In genomic region chr1:21242846-21243245, GRCh38 we compare ENCODE assay signal across 23 cellular contexts.
"Had no signal": no experiment of that assay in that cellular context is flagged by ENCODE, and none has a peak within 500 bp of the region (broad histone marks: within the 10 kb centered on the region; RNA-seq: fewer than 3 reads in every experiment).

No MANE protein-coding gene starts in this region.

- H3K4me1 ChIP-seq: foreskin keratinocyte, lower lobe of right lung, spleen, testis, upper lobe of right lung had no signal

- H3K9me3 Mint-ChIP-seq: endodermal cell; immature natural killer cell; memory B cell; nephron; stimulated activated naive B cell treated with anti-CD40 and anti-IgM and Interleukin-4, amounts not matched to agents 10 μg/mL and 1 μg/mL and 100 μg/mL, for 72 hours; stimulated activated naive CD8-positive, alpha-beta T cell treated with anti-CD3 and anti-CD28 coated beads, Interleukin-15, amount 100 ng/mL, for 72 hours had no signal

- FAIRE-seq: endothelial cell of umbilical vein, keratinocyte had no signal

- H3K9me3 ChIP-seq: left ventricle myocardium inferior, lower lobe of right lung, testis, tibial nerve, upper lobe of right lung had no signal

- H3K4me3 Mint-ChIP-seq: endodermal cell; immature natural killer cell; memory B cell; nephron; stimulated activated naive B cell treated with anti-CD40 and anti-IgM and Interleukin-4, amounts not matched to agents 10 μg/mL and 1 μg/mL and 100 μg/mL, for 72 hours; stimulated activated naive CD8-positive, alpha-beta T cell treated with anti-CD3 and anti-CD28 coated beads, Interleukin-15, amount 100 ng/mL, for 72 hours had no signal

- H3K4me3 ChIP-seq: coronary artery, left ventricle myocardium inferior, lower lobe of right lung, spleen, testis, tibial nerve, upper lobe of right lung had no signal

- H3K27me3 ChIP-seq: foreskin keratinocyte, spleen, testis, tibial nerve, upper lobe of right lung had no signal

- H3K27ac Mint-ChIP-seq: immature natural killer cell, memory B cell, naive B cell, nephron had no signal

- H3K4me1 Mint-ChIP-seq: memory B cell, naive B cell had no signal

- H3K27ac ChIP-seq: coronary artery, foreskin keratinocyte, left ventricle myocardium inferior, lower lobe of right lung, spleen, testis, tibial nerve, upper lobe of right lung had no signal

- DNase-seq: effector CD4-positive, alpha-beta T cell; erythroblast; foreskin keratinocyte; immature natural killer cell; left ventricle myocardium inferior; lower lobe of right lung; naive B cell; occipital lobe; spleen; stimulated activated CD4-positive, alpha-beta T cell treated with anti-CD3 and anti-CD28 coated beads, Interleukin-15, amount 100 ng/mL, for 24 hours; stimulated activated CD4-positive, alpha-beta T cell treated with anti-CD3 and anti-CD28 coated beads, Interleukin-1b, Interleukin-23, amount 100 ng/mL, for 48 hours; stimulated activated CD4-positive, alpha-beta T cell treated with anti-CD3 and anti-CD28 coated beads, Interleukin-4, amount 100 ng/mL, for 24 hours; stimulated activated naive B cell treated with anti-CD40 and anti-IgM and Interleukin-4, amounts not matched to agents 10 μg/mL and 1 μg/mL and 100 μg/mL, for 72 hours; stimulated activated naive CD8-positive, alpha-beta T cell treated with anti-CD3 and anti-CD28 coated beads, Interleukin-15, amount 100 ng/mL, for 72 hours; testis; upper lobe of right lung had no signal

- H3K27me3 Mint-ChIP-seq: memory B cell; naive B cell; stimulated activated naive B cell treated with anti-CD40 and anti-IgM and Interleukin-4, amounts not matched to agents 10 μg/mL and 1 μg/mL and 100 μg/mL, for 72 hours; stimulated activated naive CD8-positive, alpha-beta T cell treated with anti-CD3 and anti-CD28 coated beads, Interleukin-15, amount 100 ng/mL, for 72 hours had no signal
